ENCODE assay signal across 1 cellular context in genomic region chr16:2838928-2839327, GRCh38.
TF ChIP-seq lines count a peak whose summit lies in the region.

No MANE protein-coding gene starts in this region.

TF ChIP-seq in HepG2, 621 proteins besides CTCF, POLR2A, EP300 and RAD21 (continues in another document):
- TF ChIP-seq ZNF567 (CRISPR knock-in tag; IDR thresholded peaks at IDR 0.05; ENCODE audit: borderline replicate concordance) (peak; percentile 52; the same call in 1 of the 2 replicates), MTF1 (CRISPR knock-in tag; IDR thresholded peaks at IDR 0.05) (no peak), SRSF1 (optimal IDR thresholded peaks at IDR 0.05; ENCODE audit: low read depth, low read length) (peak; percentile 43), ZNF768 (CRISPR knock-in tag; IDR thresholded peaks at IDR 0.05) (peak; percentile 62; the same call in 1 of the 2 replicates), THAP9 (CRISPR knock-in tag; IDR thresholded peaks at IDR 0.05; ENCODE audit: borderline replicate concordance) (peak; percentile 19; the same call in 1 of the 2 replicates), ZNF670 (CRISPR knock-in tag; IDR thresholded peaks at IDR 0.05; ENCODE audit: borderline replicate concordance) (no peak), POGK (CRISPR knock-in tag; conservative IDR thresholded peaks at IDR 0.05) (0 out of 2 replicates have a peak, but pooled peaks have one; percentile 47), SAP130 (CRISPR knock-in tag; IDR thresholded peaks at IDR 0.05; ENCODE audit: low read depth) (peak; percentile 51; the same call in 1 of the 2 replicates), ZBTB37 (CRISPR knock-in tag; IDR thresholded peaks at IDR 0.05) (no peak), SATB2 (CRISPR knock-in tag; IDR thresholded peaks at IDR 0.05) (no peak), ZNF550 (CRISPR knock-in tag; IDR thresholded peaks at IDR 0.05; ENCODE audit: borderline replicate concordance) (0 out of 2 replicates have a peak, but pooled peaks have one; percentile 55), STAG1 (CRISPR knock-in tag; IDR thresholded peaks at IDR 0.05) (peak; percentile 94), ZNF12 (CRISPR knock-in tag; IDR thresholded peaks at IDR 0.05) (0 out of 2 replicates have a peak, but pooled peaks have one; percentile 16), HNF1A (IDR thresholded peaks at IDR 0.05; ENCODE audit: low read depth) (no peak), HNF1A (CRISPR knock-in tag; IDR thresholded peaks at IDR 0.05; ENCODE audit: borderline replicate concordance) (peak; percentile 38; the same call in 1 of the 2 replicates), ZNF800 (CRISPR knock-in tag; IDR thresholded peaks at IDR 0.05) (no peak), SALL1 (CRISPR knock-in tag; IDR thresholded peaks at IDR 0.05) (peak; percentile 40; the same call in 1 of the 2 replicates), FOSL2 (CRISPR knock-in tag; IDR thresholded peaks at IDR 0.05) (peak; percentile 39), ZBTB33 (CRISPR knock-in tag; IDR thresholded peaks at IDR 0.05) (peak; percentile 87), ZFX (CRISPR knock-in tag; IDR thresholded peaks at IDR 0.05; ENCODE audit: low read depth) (peak; percentile 67), SMARCE1 (IDR thresholded peaks at IDR 0.05; ENCODE audit: borderline replicate concordance) (no peak), KMT2B (CRISPR knock-in tag; IDR thresholded peaks at IDR 0.05) (no peak), RARA (CRISPR knock-in tag; IDR thresholded peaks at IDR 0.05) (no peak), ZNF572 (CRISPR knock-in tag; IDR thresholded peaks at IDR 0.05) (peak; percentile 81; the same call in 1 of the 2 replicates), ZBTB21 (CRISPR knock-in tag; IDR thresholded peaks at IDR 0.05) (no peak), ZFP36L1 (CRISPR knock-in tag; IDR thresholded peaks at IDR 0.05) (no peak), PAF1 (CRISPR knock-in tag; IDR thresholded peaks at IDR 0.05) (no peak), ZFY (CRISPR knock-in tag; IDR thresholded peaks at IDR 0.05) (peak; percentile 60), ZNF687 (CRISPR knock-in tag; IDR thresholded peaks at IDR 0.05) (peak; percentile 69), GABPA (IDR thresholded peaks at IDR 0.05; ENCODE audit: low read depth, low read length) (no peak), GABPA (CRISPR knock-in tag; IDR thresholded peaks at IDR 0.05; ENCODE audit: low read depth) (peak; percentile 28; the same call in 1 of the 2 replicates), HMGXB4 (CRISPR knock-in tag; IDR thresholded peaks at IDR 0.05; ENCODE audit: borderline replicate concordance in 1 of 2, low read depth in 1 of 2) (peak; percentile 68 to 75; a peak in 3 of 4 replicates)
